ENCODE assay signal across 25 cellular contexts in the genomic region with DNA sequence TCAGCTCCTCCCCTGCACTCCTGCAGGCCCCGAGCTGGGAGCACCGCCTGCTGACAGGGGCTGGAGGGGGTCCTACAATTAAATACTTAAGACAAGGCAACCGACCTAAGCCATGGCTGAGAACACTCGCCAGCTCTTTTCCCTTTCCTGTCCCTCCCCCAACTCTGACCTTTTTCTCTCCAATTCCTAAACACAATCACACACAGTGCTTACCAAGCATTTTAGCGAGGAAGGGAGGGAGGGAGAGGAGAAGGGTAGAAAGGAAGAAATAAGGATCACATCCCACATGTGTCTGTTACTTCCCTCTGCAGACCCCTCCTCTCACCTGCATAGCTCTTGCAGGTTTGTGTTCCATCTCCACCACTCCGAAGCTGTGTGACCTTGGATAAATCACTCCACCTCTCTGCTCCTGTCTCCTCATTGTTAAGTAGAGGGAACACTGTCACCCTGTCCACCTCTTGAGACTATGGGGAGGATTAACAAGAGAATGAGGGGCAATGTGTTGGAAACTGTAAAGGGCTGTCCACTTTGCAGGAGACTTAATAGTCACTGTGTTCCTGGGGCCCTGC.
"Had no signal": no experiment of that assay in that cellular context is flagged by ENCODE, and none has a peak within 500 bp of the region (broad histone marks: within the 10 kb centered on the region; RNA-seq: fewer than 3 reads in every experiment).

No MANE protein-coding gene starts in this region.

- H3K4me3 Mint-ChIP-seq: activated naive CD8-positive, alpha-beta T cell; endodermal cell; memory B cell; naive thymus-derived CD4-positive, alpha-beta T cell; stimulated activated effector memory CD8-positive, alpha-beta T cell treated with anti-CD3 and anti-CD28 coated beads, Interleukin-12 subunit alpha, Interleukin-12 subunit beta, amount 100 ng/mL, for 72 hours; stimulated activated naive CD8-positive, alpha-beta T cell treated with anti-CD3 and anti-CD28 coated beads, Interleukin-15, amount 100 ng/mL, for 72 hours had no signal

- H3K9me3 ChIP-seq: adrenal gland, ascending aorta, esophagus squamous epithelium, gastrocnemius medialis, right lobe of liver, tibial artery had no signal

- H3K36me3 ChIP-seq: adrenal gland, ascending aorta, esophagus squamous epithelium, gastrocnemius medialis, right lobe of liver, tibial artery had no signal

- H3K27ac Mint-ChIP-seq: activated naive CD8-positive, alpha-beta T cell; activated T-helper 2 cell treated with anti-CD3 and anti-CD28 coated beads, Interferon-gamma antibody, Interleukin-2, Interleukin-4, amounts not matched to agents 10 μg/mL and 5 μg/mL and 100 μg/mL, durations not matched to agents 14 hours and 24 hours and 36 hours; endodermal cell; memory B cell; naive thymus-derived CD4-positive, alpha-beta T cell; stimulated activated effector memory CD8-positive, alpha-beta T cell treated with anti-CD3 and anti-CD28 coated beads, Interleukin-12 subunit alpha, Interleukin-12 subunit beta, amount 100 ng/mL, for 72 hours; stimulated activated naive CD8-positive, alpha-beta T cell treated with anti-CD3 and anti-CD28 coated beads, Interleukin-15, amount 100 ng/mL, for 72 hours had no signal

- DNase-seq: activated CD4-positive, alpha-beta T cell treated with anti-CD3 and anti-CD28 coated beads for 1 hour; activated naive CD4-positive, alpha-beta T cell; activated T-cell treated with anti-CD3 and anti-CD28 coated beads, Interleukin-2, amount 50 U/mL, for 1 hour; adrenal gland; cerebellar nuclear complex; endodermal cell; esophagus squamous epithelium; gastrocnemius medialis; hippocampal formation; left cardiac atrium; naive thymus-derived CD4-positive, alpha-beta T cell; right lobe of liver; stimulated activated CD4-positive, alpha-beta T cell treated with anti-CD3 and anti-CD28 coated beads, Interleukin-2, amount 100 ng/mL, for 24 hours; stimulated activated naive CD8-positive, alpha-beta T cell treated with anti-CD3 and anti-CD28 coated beads, Interleukin-15, amount 100 ng/mL, for 72 hours; SW 1271; T-helper 2 cell; tibial artery had no signal

- H3K4me1 ChIP-seq: ascending aorta, esophagus squamous epithelium, gastrocnemius medialis, right lobe of liver had no signal

- H3K9me3 Mint-ChIP-seq: activated T-helper 2 cell treated with anti-CD3 and anti-CD28 coated beads, Interferon-gamma antibody, Interleukin-2, Interleukin-4, amounts not matched to agents 10 μg/mL and 5 μg/mL and 100 μg/mL, durations not matched to agents 14 hours and 24 hours and 36 hours; endodermal cell; memory B cell; stimulated activated effector memory CD8-positive, alpha-beta T cell treated with anti-CD3 and anti-CD28 coated beads, Interleukin-12 subunit alpha, Interleukin-12 subunit beta, amount 100 ng/mL, for 72 hours; stimulated activated naive CD8-positive, alpha-beta T cell treated with anti-CD3 and anti-CD28 coated beads, Interleukin-15, amount 100 ng/mL, for 72 hours had no signal

- ATAC-seq: gastrocnemius medialis; naive thymus-derived CD4-positive, alpha-beta T cell; stimulated activated effector memory CD8-positive, alpha-beta T cell treated with anti-CD3 and anti-CD28 coated beads, Interleukin-12 subunit alpha, Interleukin-12 subunit beta, amount 100 ng/mL, for 72 hours; stimulated activated naive CD8-positive, alpha-beta T cell treated with anti-CD3 and anti-CD28 coated beads, Interleukin-15, amount 100 ng/mL, for 72 hours had no signal

- H3K27ac ChIP-seq: adrenal gland, ascending aorta, coronary artery, esophagus squamous epithelium, gastrocnemius medialis, right lobe of liver, skin epidermis, tibial artery, VCaP had no signal

- H3K36me3 Mint-ChIP-seq: activated naive CD8-positive, alpha-beta T cell; memory B cell; naive thymus-derived CD4-positive, alpha-beta T cell; stimulated activated effector memory CD8-positive, alpha-beta T cell treated with anti-CD3 and anti-CD28 coated beads, Interleukin-12 subunit alpha, Interleukin-12 subunit beta, amount 100 ng/mL, for 72 hours had no signal

- H3K4me1 Mint-ChIP-seq: stimulated activated effector memory CD8-positive, alpha-beta T cell treated with anti-CD3 and anti-CD28 coated beads, Interleukin-12 subunit alpha, Interleukin-12 subunit beta, amount 100 ng/mL, for 72 hours had no signal

- H3K27me3 ChIP-seq: ascending aorta, right lobe of liver had no signal

- H3K4me3 ChIP-seq: adrenal gland, ascending aorta, coronary artery, esophagus squamous epithelium, gastrocnemius medialis, right lobe of liver, skin epidermis, tibial artery had no signal
